In the genomic region with DNA sequence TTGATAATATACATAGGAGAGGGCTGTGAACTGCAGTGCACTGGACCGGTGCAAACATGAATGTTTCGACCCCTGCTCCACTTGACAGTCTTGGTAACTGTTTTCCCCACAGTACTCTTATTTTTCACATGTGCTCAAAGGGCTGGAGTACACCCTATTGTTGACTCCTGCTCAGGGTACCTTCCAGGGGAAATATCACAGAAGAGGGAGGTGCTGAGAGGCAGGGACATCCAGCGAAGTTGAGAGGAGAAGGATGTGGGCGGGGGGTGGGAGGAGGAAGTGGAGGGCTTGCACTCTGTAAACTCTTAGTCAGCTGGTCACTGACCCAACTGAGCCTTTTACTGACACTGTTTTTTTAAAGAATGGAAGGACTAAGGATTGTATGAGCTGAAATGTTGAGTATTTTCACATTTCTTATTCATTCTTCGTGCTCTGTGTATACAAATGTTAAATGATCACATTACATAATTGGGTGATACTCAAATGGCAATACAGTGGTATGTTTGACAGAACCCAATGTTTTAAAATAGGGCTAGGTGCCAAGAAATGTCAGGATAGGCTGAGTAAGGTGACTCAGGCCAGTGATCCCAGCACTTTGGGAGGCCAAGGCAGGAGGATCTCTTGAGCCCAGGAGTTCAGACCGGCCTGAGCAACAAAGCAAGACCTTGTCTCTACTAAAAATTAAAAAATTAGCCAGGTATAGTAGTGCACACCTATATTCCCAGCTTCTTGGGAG, we compare ENCODE assay signal across 8 cellular contexts. TPM values are rescaled to one million over a fixed set of nuclear protein-coding genes. Genes with fewer than 3 reads are reported as not detected.
A peak's percentile ranks its signal among the peaks of the same experiment; 100 is the strongest.
DNase-seq lines count a peak whose midpoint lies in the region; ATAC-seq and TF ChIP-seq lines count a peak whose summit lies in the region.

No MANE protein-coding gene starts in this region.

- H3K36me3 Mint-ChIP-seq in natural killer cell treated with Interleukin-12 subunit alpha and Interleukin-12 subunit beta and Interleukin-15 and Interleukin-18, amount 100 ng/mL, for 72 hours: no peaks in the 10 kb centered on the region

- no peaks in the 10 kb centered on the region for H3K9me3 ChIP-seq in Loucy (ENCODE audit: insufficient read depth, low read depth, low read length)

- peak overlapping the region; percentile 78 for H3K4me3 Mint-ChIP-seq in natural killer cell treated with Interleukin-12 subunit alpha and Interleukin-12 subunit beta and Interleukin-15 and Interleukin-18, amount 100 ng/mL, for 72 hours

- peak overlapping the region; percentile 40 for H3K9ac ChIP-seq in Loucy (ENCODE audit: low read depth, low read length, poor library complexity, severe bottlenecking)

- peaks cover 9% of the 10 kb centered on the region for H4K20me1 ChIP-seq in Loucy (ENCODE audit: insufficient read depth, low read length, poor library complexity, severe bottlenecking)

- no peaks in the 10 kb centered on the region for H3K9me3 Mint-ChIP-seq in natural killer cell treated with Interleukin-12 subunit alpha and Interleukin-12 subunit beta and Interleukin-15 and Interleukin-18, amount 100 ng/mL, for 72 hours

- peak overlapping the region; percentile 97 to 98 for H3K27ac Mint-ChIP-seq in natural killer cell treated with Interleukin-12 subunit alpha and Interleukin-12 subunit beta and Interleukin-15 and Interleukin-18, amount 100 ng/mL, for 72 hours

- no peaks in the 10 kb centered on the region for H3K27me3 Mint-ChIP-seq in natural killer cell treated with Interleukin-12 subunit alpha and Interleukin-12 subunit beta and Interleukin-15 and Interleukin-18, amount 100 ng/mL, for 72 hours

- H3K9me2 ChIP-seq in Loucy (replicated peaks; ENCODE audit: low read depth, low read length): no peaks in the 10 kb centered on the region

- no peaks in the 10 kb centered on the region for H3K27me3 ChIP-seq in Loucy (ENCODE audit: insufficient read depth, low read length, poor library complexity, severe bottlenecking)

- peaks cover 72% of the 10 kb centered on the region for H3K4me1 ChIP-seq in Loucy (ENCODE audit: insufficient read depth, low read length, poor library complexity, severe bottlenecking)

- peaks cover 82 to 95% of the 10 kb centered on the region in 2 donors for H3K4me1 Mint-ChIP-seq in natural killer cell treated with Interleukin-12 subunit alpha and Interleukin-12 subunit beta and Interleukin-15 and Interleukin-18, amount 100 ng/mL, for 72 hours (ENCODE audit: low read depth in 2 of 2)

- no peaks in the 10 kb centered on the region for H3F3A ChIP-seq in Loucy (ENCODE audit: low read depth)

- H3K4me2 ChIP-seq in Loucy (ENCODE audit: low read depth, low read length, poor library complexity, severe bottlenecking): peak overlapping the region; percentile 93

- peak; percentile 35 for DNase-seq in DMS53 (lab: John Stamatoyannopoulos, UW)
- no peak for DNase-seq in DMS53 treated with DMSO at 0.1 percent for 48 hours (lab: John Stamatoyannopoulos, UW; ENCODE audit: unreplicated experiment)
- peak; percentile 22 to 43 for DNase-seq in cardiac fibroblast (ENCODE audit: low read depth in 2 of 2)
- DNase-seq in natural killer cell treated with Interleukin-12 subunit alpha and Interleukin-12 subunit beta and Interleukin-15 and Interleukin-18, amount 100 ng/mL, for 72 hours (ENCODE audit: low spot score): peak; percentile 79
- no peak for DNase-seq in NCI-H1092 treated with DMSO at 0.1 percent for 48 hours (lab: John Stamatoyannopoulos, UW)
- no peak for DNase-seq in islet precursor cell

- TF ChIP-seq CTCF in Loucy (conservative IDR thresholded peaks at IDR 0.05; ENCODE audit: low read length): no peak
- TF ChIP-seq CTCF in cardiac fibroblast (IDR thresholded peaks at IDR 0.05; ENCODE audit: low read depth, low read length): no peak

- H3K4me3 ChIP-seq in Loucy (ENCODE audit: low read length, poor library complexity, severe bottlenecking): peak overlapping the region; percentile 36
- no peak overlapping the region for H3K4me3 ChIP-seq in cardiac fibroblast (replicated peaks in 1 of 2; ENCODE audit: low read depth in 2 of 2, low read length in 2 of 2)

- H2AFZ ChIP-seq in Loucy (ENCODE audit: low read length): no peak overlapping the region

- ATAC-seq in natural killer cell treated with Interleukin-12 subunit alpha and Interleukin-12 subunit beta and Interleukin-15 and Interleukin-18, amount 100 ng/mL, for 72 hours: peak; percentile 64 to 78
- no peak for ATAC-seq in GM19467 (IDR thresholded peaks at IDR 0.05; ENCODE audit: unreplicated experiment)

- peaks cover 100% of the 10 kb centered on the region for H3K79me2 ChIP-seq in Loucy (ENCODE audit: insufficient read depth, low read length)

- peaks cover 8% of the 10 kb centered on the region; the same call in 1 of the 2 replicates for H3K36me3 ChIP-seq in Loucy (ENCODE audit: insufficient read depth, low read length)

RNA-seq across cellular contexts. Expression of a gene that starts 10.0 kb away (rescaled TPM):
- total RNA-seq in natural killer cell treated with Interleukin-12 subunit alpha and Interleukin-12 subunit beta and Interleukin-15 and Interleukin-18, amount 100 ng/mL, for 72 hours: 100 to 1,000 TPM in 1 of 2 donors, 10 to 100 TPM in 1; 65.0 to 150 TPM

Comparison
In these comparisons a context has a peak if more than half of its experiments do, and no peak if none do; other contexts are left out.
1. DNase-seq: peak in DMS53 (single experiment), cardiac fibroblast (2 of 2) and natural killer cell treated with Interleukin-12 subunit alpha and Interleukin-12 subunit beta and Interleukin-15 and Interleukin-18, amount 100 ng/mL, for 72 hours (single experiment); none in DMS53 treated with DMSO at 0.1 percent for 48 hours (single experiment), NCI-H1092 treated with DMSO at 0.1 percent for 48 hours (single experiment) and islet precursor cell (single experiment).